9 cellular contexts compared by ENCODE assay signal in genomic region chr7:8115547-8116402, GRCh38.
DNase-seq lines count a peak whose midpoint lies in the region; ATAC-seq and TF ChIP-seq lines count a peak whose summit lies in the region.
"Had no signal": no experiment of that assay in that cellular context is flagged by ENCODE, and none has a peak within 500 bp of the region (broad histone marks: within the 10 kb centered on the region; RNA-seq: fewer than 3 reads in every experiment).

No MANE protein-coding gene starts in this region.

- peaks cover 56% of the 10 kb centered on the region for H3K4me1 Mint-ChIP-seq in activated CD8-positive, alpha-beta memory T cell treated with anti-CD3 and anti-CD28 coated beads, Interleukin-2, amount 10 ng/mL, durations not matched to agents 7 days and 5 days
- peaks cover 50% of the 10 kb centered on the region for H3K4me1 Mint-ChIP-seq in stimulated activated naive CD8-positive, alpha-beta T cell treated with anti-CD3 and anti-CD28 coated beads, Interleukin-15, Interleukin-2, amounts not matched to agents 100 ng/mL and 50 ng/mL, for 24 hours (ENCODE audit: low read depth)

- H3K36me3 Mint-ChIP-seq in activated CD8-positive, alpha-beta memory T cell treated with anti-CD3 and anti-CD28 coated beads, Interleukin-2, amount 10 ng/mL, durations not matched to agents 7 days and 5 days, result peaks cover 21% of the 10 kb centered on the region
- H3K36me3 Mint-ChIP-seq in stimulated activated naive CD8-positive, alpha-beta T cell treated with anti-CD3 and anti-CD28 coated beads, Interleukin-15, Interleukin-2, amounts not matched to agents 100 ng/mL and 50 ng/mL, for 24 hours (ENCODE audit: low read depth), result peaks cover 3% of the 10 kb centered on the region

- H3K27me3 ChIP-seq in KMS-11 (ENCODE audit: insufficient read depth, low read depth) (no peaks in the 10 kb centered on the region), esophagus squamous epithelium (no peaks in the 10 kb centered on the region), colonic mucosa (no peaks in the 10 kb centered on the region)

- 69 to 87% methylated on average over 3 of the region's 3 CpGs for WGBS in esophagus squamous epithelium, 2 donors

- H3K9ac ChIP-seq in KMS-11, result no peak overlapping the region
- H3K9ac ChIP-seq in colonic mucosa (ENCODE audit: low read depth in 2 of 2, low read length in 2 of 2), result no peak overlapping the region

- H3K4me3 ChIP-seq in KMS-11 (IDR thresholded peaks at IDR 0.05; ENCODE audit: insufficient read depth, low read depth, low read length), result no peak overlapping the region
- H3K4me3 ChIP-seq in esophagus squamous epithelium, result no peak overlapping the region
- H3K4me3 ChIP-seq in colonic mucosa, result no peak overlapping the region

- H3K27ac Mint-ChIP-seq in activated CD8-positive, alpha-beta memory T cell treated with anti-CD3 and anti-CD28 coated beads, Interleukin-2, amount 10 ng/mL, durations not matched to agents 7 days and 5 days, result peak overlapping the region; percentile 61
- peak overlapping the region; percentile 71 for H3K27ac Mint-ChIP-seq in stimulated activated naive CD8-positive, alpha-beta T cell treated with anti-CD3 and anti-CD28 coated beads, Interleukin-15, Interleukin-2, amounts not matched to agents 100 ng/mL and 50 ng/mL, for 24 hours

- H3K36me3 ChIP-seq in KMS-11 (ENCODE audit: insufficient read depth), result no peaks in the 10 kb centered on the region
- no peaks in the 10 kb centered on the region for H3K36me3 ChIP-seq in esophagus squamous epithelium
- no peaks in the 10 kb centered on the region for H3K36me3 ChIP-seq in colonic mucosa

- no peak for TF ChIP-seq POLR2A in esophagus squamous epithelium (IDR thresholded peaks at IDR 0.05)

- H3K4me3 Mint-ChIP-seq in activated CD8-positive, alpha-beta memory T cell treated with anti-CD3 and anti-CD28 coated beads, Interleukin-2, amount 10 ng/mL, durations not matched to agents 7 days and 5 days, result no peak overlapping the region
- H3K4me3 Mint-ChIP-seq in stimulated activated naive CD8-positive, alpha-beta T cell treated with anti-CD3 and anti-CD28 coated beads, Interleukin-15, Interleukin-2, amounts not matched to agents 100 ng/mL and 50 ng/mL, for 24 hours, result peak overlapping the region; percentile 15

- ATAC-seq in activated CD8-positive, alpha-beta memory T cell treated with anti-CD3 and anti-CD28 coated beads, Interleukin-2, amount 10 ng/mL, durations not matched to agents 7 days and 5 days, result peak; percentile 72
- peak; percentile 84 for ATAC-seq in HG02623 (IDR thresholded peaks at IDR 0.05; ENCODE audit: unreplicated experiment)
- ATAC-seq: left colon had no signal

- TF ChIP-seq CTCF in KMS-11 (conservative IDR thresholded peaks at IDR 0.05; ENCODE audit: low read depth, low read length) (no peak), esophagus squamous epithelium (IDR thresholded peaks at IDR 0.05) (no peak), colonic mucosa (IDR thresholded peaks at IDR 0.05) (no peak)

- H3K9me3 ChIP-seq in esophagus squamous epithelium (no peaks in the 10 kb centered on the region), colonic mucosa (no peaks in the 10 kb centered on the region)

- no peaks in the 10 kb centered on the region for H3K27me3 Mint-ChIP-seq in activated CD8-positive, alpha-beta memory T cell treated with anti-CD3 and anti-CD28 coated beads, Interleukin-2, amount 10 ng/mL, durations not matched to agents 7 days and 5 days
- H3K27me3 Mint-ChIP-seq in stimulated activated naive CD8-positive, alpha-beta T cell treated with anti-CD3 and anti-CD28 coated beads, Interleukin-15, Interleukin-2, amounts not matched to agents 100 ng/mL and 50 ng/mL, for 24 hours, result no peaks in the 10 kb centered on the region

- CTCF ChIA-PET in activated CD8-positive, alpha-beta memory T cell treated with anti-CD3 and anti-CD28 coated beads, Interleukin-2, amount 10 ng/mL, durations not matched to agents 7 days and 5 days (lab: Charles Lee), result interaction anchor here (1.1 kb wide), 2 partner anchors 10 kb away, joined by 3 to 4 read pairs; no protein-coding TSS in a partner anchor

- no peaks in the 10 kb centered on the region for H4K20me1 ChIP-seq in KMS-11 (ENCODE audit: insufficient read depth)

- H3K27ac ChIP-seq in KMS-11 (no peak overlapping the region), esophagus squamous epithelium (no peak overlapping the region), colonic mucosa (no peak overlapping the region)

- H3K4me1 ChIP-seq in KMS-11 (ENCODE audit: low read depth, poor library complexity, severe bottlenecking) (peaks cover 46% of the 10 kb centered on the region), esophagus squamous epithelium (no peaks in the 10 kb centered on the region), colonic mucosa (no peaks in the 10 kb centered on the region)

- H2AFZ ChIP-seq in KMS-11 (ENCODE audit: low read depth), result no peak overlapping the region

- intact Hi-C loops in esophagus squamous epithelium (cut with DNase I), result no loop called here
- intact Hi-C loops in colonic mucosa (cut with DNase I), result no loop called here

- H3K9me3 Mint-ChIP-seq in activated CD8-positive, alpha-beta memory T cell treated with anti-CD3 and anti-CD28 coated beads, Interleukin-2, amount 10 ng/mL, durations not matched to agents 7 days and 5 days (ENCODE audit: low read depth), result peaks cover 2% of the 10 kb centered on the region
- H3K9me3 Mint-ChIP-seq in stimulated activated naive CD8-positive, alpha-beta T cell treated with anti-CD3 and anti-CD28 coated beads, Interleukin-15, Interleukin-2, amounts not matched to agents 100 ng/mL and 50 ng/mL, for 24 hours, result peaks cover 8% of the 10 kb centered on the region

- peak; percentile 52 for DNase-seq in activated CD8-positive, alpha-beta memory T cell treated with anti-CD3 and anti-CD28 coated beads, Interleukin-2, amount 10 ng/mL, durations not matched to agents 7 days and 5 days
- no peak for DNase-seq in activated CD8-positive, alpha-beta memory T cell treated with anti-CD3 and anti-CD28 coated beads for 24 hours
- DNase-seq in NCI-H748 (lab: John Stamatoyannopoulos, UW; ENCODE audit: unreplicated experiment), result no peak
- no peak for DNase-seq in esophagus squamous epithelium (lab: John Stamatoyannopoulos, UW)
- no peak for DNase-seq in colonic mucosa
- DNase-seq: left colon had no signal

- H3K4me2 ChIP-seq in KMS-11, result peak overlapping the region; percentile 64

- H3K79me2 ChIP-seq in KMS-11 (ENCODE audit: insufficient read depth, low read depth), result no peaks in the 10 kb centered on the region
